1 cellular context compared by ENCODE assay signal in the genomic region with DNA sequence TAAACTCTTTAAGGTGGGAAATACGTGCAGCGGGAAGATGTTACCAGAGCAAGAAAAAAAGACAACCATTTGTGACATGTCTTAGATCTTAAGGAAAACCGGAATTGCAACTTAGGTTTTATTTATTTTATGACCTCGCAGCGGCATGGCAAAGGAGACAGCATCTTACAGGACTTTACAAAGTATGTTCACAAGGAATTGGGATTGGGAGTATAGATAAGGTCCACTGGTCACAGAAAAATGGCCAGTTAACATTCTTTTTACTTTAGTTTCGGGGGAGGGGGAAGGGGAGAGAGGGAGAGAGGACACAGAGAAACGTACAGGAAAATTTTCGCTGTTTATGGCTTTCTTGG.
TF ChIP-seq lines count a peak whose summit lies in the region.

No MANE protein-coding gene starts in this region.

TF ChIP-seq in GM23338, 12 proteins besides CTCF, POLR2A, EP300 and RAD21:
- TF ChIP-seq REST (IDR thresholded peaks at IDR 0.05; ENCODE audit: unreplicated experiment) (no peak), EZH2 (IDR thresholded peaks at IDR 0.05; ENCODE audit: low read depth, unreplicated experiment) (no peak), ZNF114 (CRISPR knock-in tag; IDR thresholded peaks at IDR 0.05) (no peak)
- TF ChIP-seq, protein P1, sequence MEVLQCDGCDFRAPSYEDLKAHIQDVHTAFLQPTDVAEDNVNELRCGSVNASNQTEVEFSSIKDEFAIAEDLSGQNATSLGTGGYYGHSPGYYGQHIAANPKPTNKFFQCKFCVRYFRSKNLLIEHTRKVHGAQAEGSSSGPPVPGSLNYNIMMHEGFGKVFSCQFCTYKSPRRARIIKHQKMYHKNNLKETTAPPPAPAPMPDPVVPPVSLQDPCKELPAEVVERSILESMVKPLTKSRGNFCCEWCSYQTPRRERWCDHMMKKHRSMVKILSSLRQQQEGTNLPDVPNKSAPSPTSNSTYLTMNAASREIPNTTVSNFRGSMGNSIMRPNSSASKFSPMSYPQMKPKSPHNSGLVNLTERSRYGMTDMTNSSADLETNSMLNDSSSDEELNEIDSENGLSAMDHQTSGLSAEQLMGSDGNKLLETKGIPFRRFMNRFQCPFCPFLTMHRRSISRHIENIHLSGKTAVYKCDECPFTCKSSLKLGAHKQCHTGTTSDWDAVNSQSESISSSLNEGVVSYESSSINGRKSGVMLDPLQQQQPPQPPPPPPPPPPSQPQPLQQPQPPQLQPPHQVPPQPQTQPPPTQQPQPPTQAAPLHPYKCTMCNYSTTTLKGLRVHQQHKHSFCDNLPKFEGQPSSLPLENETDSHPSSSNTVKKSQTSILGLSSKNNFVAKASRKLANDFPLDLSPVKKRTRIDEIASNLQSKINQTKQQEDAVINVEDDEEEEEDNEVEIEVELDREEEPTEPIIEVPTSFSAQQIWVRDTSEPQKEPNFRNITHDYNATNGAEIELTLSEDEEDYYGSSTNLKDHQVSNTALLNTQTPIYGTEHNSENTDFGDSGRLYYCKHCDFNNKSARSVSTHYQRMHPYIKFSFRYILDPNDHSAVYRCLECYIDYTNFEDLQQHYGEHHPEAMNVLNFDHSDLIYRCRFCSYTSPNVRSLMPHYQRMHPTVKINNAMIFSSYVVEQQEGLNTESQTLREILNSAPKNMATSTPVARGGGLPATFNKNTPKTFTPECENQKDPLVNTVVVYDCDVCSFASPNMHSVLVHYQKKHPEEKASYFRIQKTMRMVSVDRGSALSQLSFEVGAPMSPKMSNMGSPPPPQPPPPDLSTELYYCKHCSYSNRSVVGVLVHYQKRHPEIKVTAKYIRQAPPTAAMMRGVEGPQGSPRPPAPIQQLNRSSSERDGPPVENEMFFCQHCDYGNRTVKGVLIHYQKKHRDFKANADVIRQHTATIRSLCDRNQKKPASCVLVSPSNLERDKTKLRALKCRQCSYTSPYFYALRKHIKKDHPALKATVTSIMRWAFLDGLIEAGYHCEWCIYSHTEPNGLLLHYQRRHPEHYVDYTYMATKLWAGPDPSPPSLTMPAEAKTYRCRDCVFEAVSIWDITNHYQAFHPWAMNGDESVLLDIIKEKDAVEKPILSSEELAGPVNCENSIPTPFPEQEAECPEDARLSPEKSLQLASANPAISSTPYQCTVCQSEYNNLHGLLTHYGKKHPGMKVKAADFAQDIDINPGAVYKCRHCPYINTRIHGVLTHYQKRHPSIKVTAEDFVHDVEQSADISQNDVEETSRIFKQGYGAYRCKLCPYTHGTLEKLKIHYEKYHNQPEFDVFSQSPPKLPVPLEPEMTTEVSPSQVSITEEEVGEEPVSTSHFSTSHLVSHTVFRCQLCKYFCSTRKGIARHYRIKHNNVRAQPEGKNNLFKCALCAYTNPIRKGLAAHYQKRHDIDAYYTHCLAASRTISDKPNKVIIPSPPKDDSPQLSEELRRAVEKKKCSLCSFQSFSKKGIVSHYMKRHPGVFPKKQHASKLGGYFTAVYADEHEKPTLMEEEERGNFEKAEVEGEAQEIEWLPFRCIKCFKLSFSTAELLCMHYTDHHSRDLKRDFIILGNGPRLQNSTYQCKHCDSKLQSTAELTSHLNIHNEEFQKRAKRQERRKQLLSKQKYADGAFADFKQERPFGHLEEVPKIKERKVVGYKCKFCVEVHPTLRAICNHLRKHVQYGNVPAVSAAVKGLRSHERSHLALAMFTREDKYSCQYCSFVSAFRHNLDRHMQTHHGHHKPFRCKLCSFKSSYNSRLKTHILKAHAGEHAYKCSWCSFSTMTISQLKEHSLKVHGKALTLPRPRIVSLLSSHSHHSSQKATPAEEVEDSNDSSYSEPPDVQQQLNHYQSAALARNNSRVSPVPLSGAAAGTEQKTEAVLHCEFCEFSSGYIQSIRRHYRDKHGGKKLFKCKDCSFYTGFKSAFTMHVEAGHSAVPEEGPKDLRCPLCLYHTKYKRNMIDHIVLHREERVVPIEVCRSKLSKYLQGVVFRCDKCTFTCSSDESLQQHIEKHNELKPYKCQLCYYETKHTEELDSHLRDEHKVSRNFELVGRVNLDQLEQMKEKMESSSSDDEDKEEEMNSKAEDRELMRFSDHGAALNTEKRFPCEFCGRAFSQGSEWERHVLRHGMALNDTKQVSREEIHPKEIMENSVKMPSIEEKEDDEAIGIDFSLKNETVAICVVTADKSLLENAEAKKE (CRISPR knock-in tag; IDR thresholded peaks at IDR 0.05): no peak
